ENCODE assay signal across 1 cellular context in genomic region chr22:21628386-21629261, GRCh38.
A peak's percentile ranks its signal among the peaks of the same experiment; 100 is the strongest.
TF ChIP-seq lines count a peak whose summit lies in the region.

No MANE protein-coding gene starts in this region.

TF ChIP-seq in HEK293, 187 proteins besides CTCF, POLR2A, EP300 and RAD21 (continued from another document):
- TF ChIP-seq PRDM6 (tag by site-specific recombination; IDR thresholded peaks at IDR 0.05): no peak
- TF ChIP-seq ZNF837 (tag by site-specific recombination; IDR thresholded peaks at IDR 0.05): no peak; the same call in 1 of the 2 replicates
- 0 out of 2 replicates have a peak, but pooled peaks have one; percentile 68 for TF ChIP-seq ZBTB7A (tag by site-specific recombination; IDR thresholded peaks at IDR 0.05; ENCODE audit: low read depth)
- no peak for TF ChIP-seq ZNF112 (tag by site-specific recombination; IDR thresholded peaks at IDR 0.05)
- TF ChIP-seq ZNF433 (tag by site-specific recombination; IDR thresholded peaks at IDR 0.05; ENCODE audit: low read depth): no peak
- peak; percentile 86; the same call in 1 of the 2 replicates for TF ChIP-seq ZFHX2 (tag by site-specific recombination; conservative IDR thresholded peaks at IDR 0.05)
- TF ChIP-seq ZNF677 (tag by site-specific recombination; IDR thresholded peaks at IDR 0.05): peak; percentile 44; the same call in 1 of the 2 replicates
- no peak for TF ChIP-seq HIC1 (tag by site-specific recombination; IDR thresholded peaks at IDR 0.05)
- TF ChIP-seq ZNF580 (tag by site-specific recombination; IDR thresholded peaks at IDR 0.05): no peak
- peak; percentile 17; the same call in 1 of the 2 replicates for TF ChIP-seq GLIS1 (tag by site-specific recombination; IDR thresholded peaks at IDR 0.05)
- TF ChIP-seq ZBTB10 (tag by site-specific recombination; IDR thresholded peaks at IDR 0.05): 0 out of 2 replicates have a peak, but pooled peaks have one; percentile 48
- TF ChIP-seq SP3 (tag by site-specific recombination; IDR thresholded peaks at IDR 0.05): no peak
- TF ChIP-seq KLF1 (tag by site-specific recombination; IDR thresholded peaks at IDR 0.05): 0 out of 2 replicates have a peak, but pooled peaks have one; percentile 81
- TF ChIP-seq, protein P1, sequence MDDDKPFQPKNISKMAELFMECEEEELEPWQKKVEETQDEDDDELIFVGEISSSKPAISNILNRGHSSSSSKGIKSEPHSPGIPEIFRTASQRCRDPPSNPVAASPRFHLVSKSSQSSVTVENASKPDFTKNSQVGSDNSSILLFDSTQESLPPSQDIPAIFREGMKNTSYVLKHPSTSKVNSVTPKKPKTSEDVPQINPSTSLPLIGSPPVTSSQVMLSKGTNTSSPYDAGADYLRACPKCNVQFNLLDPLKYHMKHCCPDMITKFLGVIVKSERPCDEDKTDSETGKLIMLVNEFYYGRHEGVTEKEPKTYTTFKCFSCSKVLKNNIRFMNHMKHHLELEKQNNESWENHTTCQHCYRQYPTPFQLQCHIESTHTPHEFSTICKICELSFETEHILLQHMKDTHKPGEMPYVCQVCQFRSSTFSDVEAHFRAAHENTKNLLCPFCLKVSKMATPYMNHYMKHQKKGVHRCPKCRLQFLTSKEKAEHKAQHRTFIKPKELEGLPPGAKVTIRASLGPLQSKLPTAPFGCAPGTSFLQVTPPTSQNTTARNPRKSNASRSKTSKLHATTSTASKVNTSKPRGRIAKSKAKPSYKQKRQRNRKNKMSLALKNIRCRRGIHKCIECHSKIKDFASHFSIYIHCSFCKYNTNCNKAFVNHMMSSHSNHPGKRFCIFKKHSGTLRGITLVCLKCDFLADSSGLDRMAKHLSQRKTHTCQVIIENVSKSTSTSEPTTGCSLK (tag by site-specific recombination; IDR thresholded peaks at IDR 0.05): no peak
- TF ChIP-seq ZNF660 (tag by site-specific recombination; IDR thresholded peaks at IDR 0.05): no peak
- TF ChIP-seq ZNF664 (tag by site-specific recombination; IDR thresholded peaks at IDR 0.05): no peak
- TF ChIP-seq MZF1 (tag by site-specific recombination; IDR thresholded peaks at IDR 0.05; ENCODE audit: borderline replicate concordance): no peak
- TF ChIP-seq ZNF223 (tag by site-specific recombination; IDR thresholded peaks at IDR 0.05): no peak
- no peak for TF ChIP-seq ZEB2 (tag by site-specific recombination; IDR thresholded peaks at IDR 0.05)
- TF ChIP-seq SP7 (tag by site-specific recombination; IDR thresholded peaks at IDR 0.05): no peak
